Comparison of ENCODE assay signal across 6 cellular contexts in the genomic region with DNA sequence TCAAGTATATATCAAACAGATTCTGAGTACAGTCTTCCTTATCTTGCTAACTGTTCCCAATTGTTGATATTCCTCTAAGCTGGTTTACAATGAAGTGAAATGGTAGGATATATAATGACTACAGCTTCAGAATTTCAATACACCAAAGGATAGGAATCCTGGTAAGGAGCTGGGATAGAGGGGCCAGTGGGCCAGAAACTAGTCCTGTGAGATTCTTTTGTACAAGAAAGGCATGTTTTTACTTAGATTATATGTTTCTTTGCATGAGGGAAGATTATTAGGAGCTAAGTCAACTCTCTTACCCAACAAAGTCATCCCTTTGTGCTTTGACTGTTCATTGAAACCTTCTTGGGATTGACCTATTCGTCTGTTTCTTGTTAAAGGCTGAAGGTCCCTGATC.
"Had no signal": no experiment of that assay in that cellular context is flagged by ENCODE, and none has a peak within 500 bp of the region (broad histone marks: within the 10 kb centered on the region; RNA-seq: fewer than 3 reads in every experiment).

No MANE protein-coding gene starts in this region.

- H3K27ac ChIP-seq: HL-60 had no signal

- H2AFZ ChIP-seq: GM23338 had no signal

- H3K4me2 ChIP-seq: GM23338 had no signal

- DNase-seq: H9, HCEC 1CT, IMR-90 had no signal

- H3K4me3 ChIP-seq: GM23338, K562 had no signal
